In genomic region chr6:147177286-147177685, GRCh38 we compare ENCODE assay signal across 21 cellular contexts.
"Had no signal": no experiment of that assay in that cellular context is flagged by ENCODE, and none has a peak within 500 bp of the region (broad histone marks: within the 10 kb centered on the region; RNA-seq: fewer than 3 reads in every experiment).

No MANE protein-coding gene starts in this region.

- DNase-seq: activated CD4-positive, alpha-beta T cell treated with anti-CD3 and anti-CD28 coated beads for 4 hours; activated CD8-positive, alpha-beta T cell treated with anti-CD3 and anti-CD28 coated beads for 36 hours; activated naive CD4-positive, alpha-beta T cell treated with Interleukin-2 at 50 U/mL for 16 hours; activated naive CD8-positive, alpha-beta T cell treated with anti-CD3 and anti-CD28 coated beads, Interleukin-2, amount 50 U/mL, for 24 hours; erythroblast; foreskin melanocyte; head of caudate nucleus; mammary epithelial cell; mucosa of descending colon; natural killer cell; psoas muscle; stimulated activated CD4-positive, alpha-beta T cell treated with anti-CD3 and anti-CD28 coated beads, Interleukin-12 subunit alpha, Interleukin-12 subunit beta, amount 100 ng/mL, for 4 hours; stimulated activated naive CD8-positive, alpha-beta T cell treated with anti-CD3 and anti-CD28 coated beads, Interleukin-15, Interleukin-2, amounts not matched to agents 100 U/mL and 50 U/mL, for 24 hours; T-cell; T1000; testis; upper lobe of right lung; WERI-Rb-1 had no signal

- H3K4me3 Mint-ChIP-seq: activated CD8-positive, alpha-beta T cell treated with anti-CD3 and anti-CD28 coated beads for 36 hours; activated naive CD8-positive, alpha-beta T cell treated with anti-CD3 and anti-CD28 coated beads, Interleukin-2, amount 50 U/mL, for 24 hours; central memory CD8-positive, alpha-beta T cell; natural killer cell; T-cell had no signal

- H3K9me3 Mint-ChIP-seq: activated CD8-positive, alpha-beta T cell treated with anti-CD3 and anti-CD28 coated beads for 36 hours; activated naive CD8-positive, alpha-beta T cell treated with anti-CD3 and anti-CD28 coated beads, Interleukin-2, amount 50 U/mL, for 24 hours; central memory CD8-positive, alpha-beta T cell; natural killer cell; T-cell had no signal

- H3K36me3 ChIP-seq: upper lobe of right lung, WERI-Rb-1 had no signal

- H3K4me3 ChIP-seq: mucosa of descending colon, psoas muscle, testis, upper lobe of right lung had no signal

- H3K36me3 Mint-ChIP-seq: natural killer cell, T-cell had no signal

- H3K4me1 Mint-ChIP-seq: activated naive CD8-positive, alpha-beta T cell treated with anti-CD3 and anti-CD28 coated beads, Interleukin-2, amount 50 U/mL, for 24 hours; central memory CD8-positive, alpha-beta T cell; natural killer cell; T-cell had no signal

- H3K27me3 Mint-ChIP-seq: activated CD8-positive, alpha-beta T cell treated with anti-CD3 and anti-CD28 coated beads for 36 hours; activated naive CD8-positive, alpha-beta T cell treated with anti-CD3 and anti-CD28 coated beads, Interleukin-2, amount 50 U/mL, for 24 hours; T-cell had no signal

- H3K27me3 ChIP-seq: testis, upper lobe of right lung had no signal

- H3K27ac Mint-ChIP-seq: activated CD8-positive, alpha-beta T cell treated with anti-CD3 and anti-CD28 coated beads for 36 hours; activated naive CD8-positive, alpha-beta T cell treated with anti-CD3 and anti-CD28 coated beads, Interleukin-2, amount 50 U/mL, for 24 hours; natural killer cell; T-cell had no signal

- H3K27ac ChIP-seq: psoas muscle, testis, upper lobe of right lung, WERI-Rb-1 had no signal

- ATAC-seq: activated CD8-positive, alpha-beta T cell treated with anti-CD3 and anti-CD28 coated beads for 36 hours; activated naive CD8-positive, alpha-beta T cell treated with anti-CD3 and anti-CD28 coated beads, Interleukin-2, amount 50 U/mL, for 24 hours; left lobe of liver; mucosa of descending colon; natural killer cell; psoas muscle; sciatic nerve; stimulated activated naive CD8-positive, alpha-beta T cell treated with anti-CD3 and anti-CD28 coated beads, Interleukin-15, Interleukin-2, amounts not matched to agents 100 U/mL and 50 U/mL, for 24 hours; T-cell; upper lobe of right lung had no signal

- H3K4me1 ChIP-seq: testis, upper lobe of right lung had no signal

- H3K9me3 ChIP-seq: mucosa of descending colon, psoas muscle, testis, upper lobe of right lung had no signal
